ENCODE assay signal across 16 cellular contexts in the genomic region with DNA sequence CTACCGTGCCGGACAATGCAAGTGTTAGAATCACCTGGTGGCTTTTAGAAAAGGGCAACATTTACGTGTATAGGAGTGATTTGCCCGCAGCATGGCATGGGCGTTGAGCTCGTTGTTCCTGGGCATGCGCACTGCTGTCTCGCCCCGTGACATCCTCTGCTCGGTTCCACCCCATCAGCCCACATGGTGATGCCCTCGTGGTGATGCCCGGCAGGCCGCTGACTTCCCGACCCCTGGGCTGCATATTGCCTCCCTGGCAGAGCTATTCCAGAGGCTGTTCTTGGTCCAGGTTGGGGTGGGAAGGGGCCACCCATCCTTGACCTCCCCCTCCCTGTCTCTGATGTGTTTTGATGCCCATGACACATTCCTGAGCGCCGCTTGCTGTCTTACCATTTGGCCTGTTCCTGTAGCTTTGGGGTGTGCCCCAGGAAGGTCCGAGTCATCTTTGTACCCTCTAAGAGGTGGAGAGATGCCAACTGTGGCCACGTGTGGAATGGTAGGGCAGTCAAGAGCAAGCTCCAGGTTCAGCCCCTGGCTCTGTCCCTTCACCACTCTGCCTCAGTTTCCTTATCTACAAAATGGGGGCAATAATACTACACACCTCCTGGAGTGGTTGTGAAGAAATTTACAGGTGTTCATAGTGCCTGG. TPM values are rescaled to one million over a fixed set of nuclear protein-coding genes. Genes with fewer than 3 reads are reported as not detected.
DNase-seq lines count a peak whose midpoint lies in the region; ATAC-seq, FAIRE-seq and TF ChIP-seq lines count a peak whose summit lies in the region.
"Had no signal": no experiment of that assay in that cellular context is flagged by ENCODE, and none has a peak within 500 bp of the region (broad histone marks: within the 10 kb centered on the region; RNA-seq: fewer than 3 reads in every experiment).

No MANE protein-coding gene starts in this region.

- H3K9ac ChIP-seq in kidney (ENCODE audit: low read length in 2 of 2): peak overlapping the region in 1 of 2 donors; percentile 10

- TF ChIP-seq CTCF in activated CD8-positive, alpha-beta T cell treated with anti-CD3 and anti-CD28 coated beads for 36 hours (IDR thresholded peaks at IDR 0.05): no peak
- no peak for TF ChIP-seq CTCF in kidney (IDR thresholded peaks at IDR 0.05; ENCODE audit: borderline replicate concordance, extremely low read depth, insufficient read depth)
- no peak for TF ChIP-seq CTCF in GM13977 (IDR thresholded peaks at IDR 0.05; ENCODE audit: extremely low read depth, insufficient read depth, missing control alignments)

- no peak for FAIRE-seq in RCC 7860 (lab: Jason Lieb, UNC)
- FAIRE-seq in kidney (lab: Jason Lieb, UNC): no peak

- peak overlapping the region; percentile 51 to 56 for H3K27ac ChIP-seq in kidney (ENCODE audit: low read depth in 2 of 2, low read length in 2 of 2)
- H3K27ac ChIP-seq: 22Rv1, SJCRH30 had no signal

- H3K9me3 ChIP-seq in kidney (ENCODE audit: control insufficient read depth in 1 of 2, low read length in 2 of 2): no peaks in the 10 kb centered on the region
- H3K9me3 ChIP-seq: SJCRH30, transverse colon had no signal

- peak overlapping the region in 1 of 2 donors; percentile 8 for H3K4me3 ChIP-seq in kidney (ENCODE audit: low read length in 2 of 2)
- H3K4me3 ChIP-seq: SJCRH30, transverse colon had no signal

- in situ Hi-C loops in GM13977 (cut with MboI; ENCODE audit: low pct_unique_long_range_greater_than_20kb, low sequenced_read_pairs, unreplicated experiment): loop anchor here (25.0 kb wide), 1 partner anchor 397 kb away; the partner anchor contains the start of genes MPHOSPH9 and MTRFR

- no peaks in the 10 kb centered on the region for H3K9me3 Mint-ChIP-seq in activated CD8-positive, alpha-beta T cell treated with anti-CD3 and anti-CD28 coated beads for 36 hours
- no peaks in the 10 kb centered on the region for H3K9me3 Mint-ChIP-seq in activated CD8-positive, alpha-beta T cell treated with anti-CD3 and anti-CD28 coated beads, Interleukin-2, amount 10 ng/mL, durations not matched to agents 7 days and 5 days (ENCODE audit: insufficient read depth)
- no peaks in the 10 kb centered on the region for H3K9me3 Mint-ChIP-seq in stimulated activated naive B cell treated with anti-CD40 and anti-IgM and Interleukin-4, amounts not matched to agents 10 μg/mL and 1 μg/mL and 100 μg/mL, for 72 hours
- no peaks in the 10 kb centered on the region for H3K9me3 Mint-ChIP-seq in activated CD4-positive, alpha-beta memory T cell treated with anti-CD3 and anti-CD28 coated beads for 36 hours
- H3K9me3 Mint-ChIP-seq: CD8-positive, alpha-beta T cell had no signal

- no peak overlapping the region for H3K4me3 Mint-ChIP-seq in activated CD8-positive, alpha-beta T cell treated with anti-CD3 and anti-CD28 coated beads for 36 hours
- no peak overlapping the region for H3K4me3 Mint-ChIP-seq in activated CD8-positive, alpha-beta T cell treated with anti-CD3 and anti-CD28 coated beads, Interleukin-2, amount 10 ng/mL, durations not matched to agents 7 days and 5 days
- H3K4me3 Mint-ChIP-seq in stimulated activated naive B cell treated with anti-CD40 and anti-IgM and Interleukin-4, amounts not matched to agents 10 μg/mL and 1 μg/mL and 100 μg/mL, for 72 hours: no peak overlapping the region
- no peak overlapping the region for H3K4me3 Mint-ChIP-seq in activated CD4-positive, alpha-beta memory T cell treated with anti-CD3 and anti-CD28 coated beads for 36 hours
- H3K4me3 Mint-ChIP-seq: CD8-positive, alpha-beta T cell had no signal

- H3K4me1 Mint-ChIP-seq in activated CD8-positive, alpha-beta T cell treated with anti-CD3 and anti-CD28 coated beads for 36 hours (ENCODE audit: low read depth): peaks cover 36% of the 10 kb centered on the region
- peaks cover 23% of the 10 kb centered on the region for H3K4me1 Mint-ChIP-seq in activated CD8-positive, alpha-beta T cell treated with anti-CD3 and anti-CD28 coated beads, Interleukin-2, amount 10 ng/mL, durations not matched to agents 7 days and 5 days (ENCODE audit: low read depth)
- peaks cover 59 to 87% of the 10 kb centered on the region in 2 donors for H3K4me1 Mint-ChIP-seq in stimulated activated naive B cell treated with anti-CD40 and anti-IgM and Interleukin-4, amounts not matched to agents 10 μg/mL and 1 μg/mL and 100 μg/mL, for 72 hours
- H3K4me1 Mint-ChIP-seq in activated CD4-positive, alpha-beta memory T cell treated with anti-CD3 and anti-CD28 coated beads for 36 hours (ENCODE audit: low read depth): peaks cover 16% of the 10 kb centered on the region

- intact Hi-C loops in activated CD8-positive, alpha-beta T cell treated with anti-CD3 and anti-CD28 coated beads for 36 hours (cut with micrococcal nuclease): no loop called here
- intact Hi-C loops in kidney (cut with DNase I): no loop called here
- intact Hi-C loops in activated CD4-positive, alpha-beta memory T cell treated with anti-CD3 and anti-CD28 coated beads for 36 hours (cut with micrococcal nuclease): no loop called here

- peaks cover 0 to 5% of the 10 kb centered on the region in 2 donors for H3K36me3 ChIP-seq in kidney (ENCODE audit: control insufficient read depth in 1 of 2, insufficient read depth in 2 of 2, low read length in 2 of 2)
- H3K36me3 ChIP-seq: SJCRH30, transverse colon had no signal

- DNase-seq in activated CD8-positive, alpha-beta T cell treated with anti-CD3 and anti-CD28 coated beads for 36 hours: no peak
- DNase-seq in activated CD8-positive, alpha-beta T cell treated with anti-CD3 and anti-CD28 coated beads, Interleukin-2, amount 10 ng/mL, durations not matched to agents 7 days and 5 days: no peak
- DNase-seq in RCC 7860 (ENCODE audit: low spot score) (peak; percentile 42), kidney (no peak), GM13977 (ENCODE audit: low spot score) (no peak)
- DNase-seq in stimulated activated naive B cell treated with anti-CD40 and anti-IgM and Interleukin-4, amounts not matched to agents 10 μg/mL and 1 μg/mL and 100 μg/mL, for 72 hours: no peak
- DNase-seq in activated CD4-positive, alpha-beta memory T cell treated with anti-CD3 and anti-CD28 coated beads for 36 hours: no peak
- DNase-seq: activated CD4-positive, alpha-beta T cell treated with anti-CD3 and anti-CD28 coated beads, Interleukin-2, amount 50 U/mL, for 48 hours; activated gamma-delta T cell; CD8-positive, alpha-beta T cell; central memory CD4-positive, alpha-beta T cell; SJCRH30; transverse colon had no signal

- H3K27me3 Mint-ChIP-seq in activated CD8-positive, alpha-beta T cell treated with anti-CD3 and anti-CD28 coated beads for 36 hours: no peaks in the 10 kb centered on the region
- no peaks in the 10 kb centered on the region for H3K27me3 Mint-ChIP-seq in activated CD8-positive, alpha-beta T cell treated with anti-CD3 and anti-CD28 coated beads, Interleukin-2, amount 10 ng/mL, durations not matched to agents 7 days and 5 days (ENCODE audit: low read depth)
- H3K27me3 Mint-ChIP-seq in stimulated activated naive B cell treated with anti-CD40 and anti-IgM and Interleukin-4, amounts not matched to agents 10 μg/mL and 1 μg/mL and 100 μg/mL, for 72 hours: no peaks in the 10 kb centered on the region
- H3K27me3 Mint-ChIP-seq in activated CD4-positive, alpha-beta memory T cell treated with anti-CD3 and anti-CD28 coated beads for 36 hours: no peaks in the 10 kb centered on the region
- H3K27me3 Mint-ChIP-seq: progenitor cell of endocrine pancreas had no signal

- CTCF ChIA-PET in activated CD8-positive, alpha-beta T cell treated with anti-CD3 and anti-CD28 coated beads for 36 hours (lab: Charles Lee): interaction anchor here (0.6 to 1.7 kb wide), 5 partner anchors 20 to 135 kb away, joined by 3 to 9 read pairs (median 3); partner anchors contain the start of gene OGFOD2
- CTCF ChIA-PET in activated CD8-positive, alpha-beta T cell treated with anti-CD3 and anti-CD28 coated beads, Interleukin-2, amount 10 ng/mL, durations not matched to agents 7 days and 5 days (lab: Charles Lee): interaction anchor here (1.5 kb wide), 1 partner anchor 46 kb away, joined by 5 read pairs; no protein-coding TSS in a partner anchor
- CTCF ChIA-PET in activated CD4-positive, alpha-beta memory T cell treated with anti-CD3 and anti-CD28 coated beads for 36 hours (lab: Charles Lee): no interaction called here

- peak overlapping the region; percentile 2 for H3K27ac Mint-ChIP-seq in activated CD8-positive, alpha-beta T cell treated with anti-CD3 and anti-CD28 coated beads for 36 hours
- no peak overlapping the region for H3K27ac Mint-ChIP-seq in activated CD8-positive, alpha-beta T cell treated with anti-CD3 and anti-CD28 coated beads, Interleukin-2, amount 10 ng/mL, durations not matched to agents 7 days and 5 days
- peak overlapping the region; percentile 37 for H3K27ac Mint-ChIP-seq in stimulated activated naive B cell treated with anti-CD40 and anti-IgM and Interleukin-4, amounts not matched to agents 10 μg/mL and 1 μg/mL and 100 μg/mL, for 72 hours
- no peak overlapping the region for H3K27ac Mint-ChIP-seq in activated CD4-positive, alpha-beta memory T cell treated with anti-CD3 and anti-CD28 coated beads for 36 hours

- POLR2A ChIA-PET in activated CD8-positive, alpha-beta T cell treated with anti-CD3 and anti-CD28 coated beads for 36 hours (lab: Charles Lee): interaction anchor here (0.8 kb wide), 1 partner anchor 156 kb away, joined by 3 read pairs; no protein-coding TSS in a partner anchor
- POLR2A ChIA-PET in activated CD8-positive, alpha-beta T cell treated with anti-CD3 and anti-CD28 coated beads, Interleukin-2, amount 10 ng/mL, durations not matched to agents 7 days and 5 days (lab: Charles Lee): no interaction called here
- POLR2A ChIA-PET in activated CD4-positive, alpha-beta memory T cell treated with anti-CD3 and anti-CD28 coated beads for 36 hours (lab: Charles Lee): no interaction called here

- no peak for ATAC-seq in activated CD8-positive, alpha-beta T cell treated with anti-CD3 and anti-CD28 coated beads for 36 hours
- ATAC-seq in activated CD8-positive, alpha-beta T cell treated with anti-CD3 and anti-CD28 coated beads, Interleukin-2, amount 10 ng/mL, durations not matched to agents 7 days and 5 days: no peak
- no peak for ATAC-seq in stimulated activated naive B cell treated with anti-CD40 and anti-IgM and Interleukin-4, amounts not matched to agents 10 μg/mL and 1 μg/mL and 100 μg/mL, for 72 hours (replicated peaks)
- no peak for ATAC-seq in GM18505 (IDR thresholded peaks at IDR 0.05; ENCODE audit: unreplicated experiment)
- ATAC-seq: CD8-positive, alpha-beta T cell had no signal

- no peak for TF ChIP-seq POLR2A in GM18505 (IDR thresholded peaks at IDR 0.05; ENCODE audit: borderline replicate concordance, extremely low read depth, insufficient read depth, insufficient read length)

- peaks cover 4% of the 10 kb centered on the region for H3K36me3 Mint-ChIP-seq in activated CD8-positive, alpha-beta T cell treated with anti-CD3 and anti-CD28 coated beads for 36 hours (ENCODE audit: low read depth)
- H3K36me3 Mint-ChIP-seq in activated CD8-positive, alpha-beta T cell treated with anti-CD3 and anti-CD28 coated beads, Interleukin-2, amount 10 ng/mL, durations not matched to agents 7 days and 5 days (ENCODE audit: low read depth): peaks cover 3% of the 10 kb centered on the region
- H3K36me3 Mint-ChIP-seq in stimulated activated naive B cell treated with anti-CD40 and anti-IgM and Interleukin-4, amounts not matched to agents 10 μg/mL and 1 μg/mL and 100 μg/mL, for 72 hours: peaks cover 15 to 23% of the 10 kb centered on the region in 2 donors
- H3K36me3 Mint-ChIP-seq in activated CD4-positive, alpha-beta memory T cell treated with anti-CD3 and anti-CD28 coated beads for 36 hours: no peaks in the 10 kb centered on the region

- H3K4me1 ChIP-seq in kidney (ENCODE audit: control insufficient read depth in 1 of 2, insufficient read depth in 1 of 2, low read depth in 1 of 2, low read length in 2 of 2): peaks cover 65% of the 10 kb centered on the region in 2 donors

RNA-seq across cellular contexts. Expression of gene HIP1R, which starts 4.8 kb away (rescaled TPM):
- total RNA-seq in activated CD8-positive, alpha-beta T cell treated with anti-CD3 and anti-CD28 coated beads for 36 hours: 10 to 100 TPM; 22.8 to 22.9 TPM
- total RNA-seq in activated CD8-positive, alpha-beta T cell treated with anti-CD3 and anti-CD28 coated beads, Interleukin-2, amount 10 ng/mL, durations not matched to agents 7 days and 5 days: 10 to 100 TPM; 36.2 to 37.4 TPM
- total RNA-seq in kidney: 87.8 TPM
- polyA plus RNA-seq in kidney (ENCODE audit: insufficient read depth, low read depth, low replicate concordance): 39.4 TPM
- 10 to 100 TPM; 19.3 to 22.2 TPM for total RNA-seq in activated CD4-positive, alpha-beta memory T cell treated with anti-CD3 and anti-CD28 coated beads for 36 hours

RNA-seq across cellular contexts. Expression of gene VPS37B, which starts 55.9 kb away (rescaled TPM):
- total RNA-seq in activated CD8-positive, alpha-beta T cell treated with anti-CD3 and anti-CD28 coated beads for 36 hours: 10 to 100 TPM; 17.8 to 18.4 TPM
- 10 to 100 TPM; 24.9 to 26.5 TPM for total RNA-seq in activated CD8-positive, alpha-beta T cell treated with anti-CD3 and anti-CD28 coated beads, Interleukin-2, amount 10 ng/mL, durations not matched to agents 7 days and 5 days
- 47.8 TPM for total RNA-seq in kidney
- 21.4 TPM for polyA plus RNA-seq in kidney (ENCODE audit: insufficient read depth, low read depth, low replicate concordance)
- 10 to 100 TPM in 1 of 2 experiments, 1 to 10 TPM in 1; 10.0 to 10.4 TPM for total RNA-seq in activated CD4-positive, alpha-beta memory T cell treated with anti-CD3 and anti-CD28 coated beads for 36 hours

Comparison
In these comparisons a context has a peak if more than half of its experiments do, and no peak if none do; other contexts are left out.
1. H3K27ac Mint-ChIP-seq: peak in activated CD8-positive, alpha-beta T cell treated with anti-CD3 and anti-CD28 coated beads for 36 hours (single experiment) and stimulated activated naive B cell treated with anti-CD40 and anti-IgM and Interleukin-4, amounts not matched to agents 10 μg/mL and 1 μg/mL and 100 μg/mL, for 72 hours (single experiment); none in activated CD8-positive, alpha-beta T cell treated with anti-CD3 and anti-CD28 coated beads, Interleukin-2, amount 10 ng/mL, durations not matched to agents 7 days and 5 days (single experiment) and activated CD4-positive, alpha-beta memory T cell treated with anti-CD3 and anti-CD28 coated beads for 36 hours (single experiment).